Comparison of ENCODE assay signal across 31 cellular contexts in the genomic region with DNA sequence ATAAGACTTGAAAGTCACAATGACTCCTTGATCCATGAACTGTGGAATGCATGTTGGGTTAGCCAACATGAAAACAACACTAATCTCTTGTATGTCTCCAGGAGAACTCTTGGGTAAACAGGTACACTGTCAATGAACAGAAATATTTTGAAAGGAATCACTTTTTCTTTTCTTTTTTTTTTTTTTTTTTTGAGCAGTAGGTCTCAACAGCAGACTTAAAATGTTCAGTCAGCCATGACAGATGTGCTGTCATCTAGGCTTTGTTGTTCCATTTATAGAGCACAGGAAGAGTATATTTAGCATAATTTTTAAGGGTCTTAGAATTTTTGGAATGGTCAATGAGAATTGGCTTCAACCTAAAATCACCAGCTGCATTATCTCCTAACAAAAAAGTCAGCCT.
"Had no signal": no experiment of that assay in that cellular context is flagged by ENCODE, and none has a peak within 500 bp of the region (broad histone marks: within the 10 kb centered on the region; RNA-seq: fewer than 3 reads in every experiment).

No MANE protein-coding gene starts in this region.

- H3K36me3 ChIP-seq: adrenal gland, esophagus squamous epithelium, gastroesophageal sphincter, heart right ventricle had no signal

- H3K4me3 Mint-ChIP-seq: activated B cell treated with CpG ODN at 0.5 μM for 24 hours; activated CD8-positive, alpha-beta T cell treated with anti-CD3 and anti-CD28 coated beads for 36 hours; activated naive CD4-positive, alpha-beta T cell treated with anti-CD3 and anti-CD28 coated beads for 36 hours; activated naive CD4-positive, alpha-beta T cell treated with anti-CD3 and anti-CD28 coated beads, Interleukin-2, amount 50 U/mL, for 24 hours; activated naive CD8-positive, alpha-beta T cell treated with anti-CD3 and anti-CD28 coated beads for 36 hours; activated naive CD8-positive, alpha-beta T cell treated with anti-CD3 and anti-CD28 coated beads, Interleukin-2, amount 50 U/mL, for 24 hours; activated T-cell treated with anti-CD3 and anti-CD28 coated beads, Interleukin-2, amount 50 U/mL, for 4 hours; effector memory CD8-positive, alpha-beta T cell; T-helper 17 cell; T-helper 2 cell treated with Interferon-gamma antibody and Interleukin-4, amounts not matched to agents 5 μg/mL and 100 μg/mL, for 36 hours had no signal

- ATAC-seq: activated CD4-positive, CD25-positive, alpha-beta regulatory T cell treated with anti-CD3 and anti-CD28 coated beads, Interleukin-2, amount 50 U/mL, for 24 hours; activated CD8-positive, alpha-beta T cell treated with anti-CD3 and anti-CD28 coated beads for 36 hours; activated naive CD8-positive, alpha-beta T cell treated with anti-CD3 and anti-CD28 coated beads, Interleukin-2, amount 50 U/mL, for 24 hours; activated T-cell treated with anti-CD3 and anti-CD28 coated beads, Interleukin-2, amount 50 U/mL, for 4 hours; body of pancreas; effector memory CD8-positive, alpha-beta T cell; gastroesophageal sphincter; heart right ventricle; T-helper 17 cell had no signal

- DNase-seq: activated B cell treated with CpG ODN at 0.5 μM for 24 hours; activated CD4-positive, alpha-beta T cell treated with anti-CD3 and anti-CD28 coated beads for 48 hours; activated CD4-positive, alpha-beta T cell treated with anti-CD3 and anti-CD28 coated beads, Interleukin-2, amount 50 U/mL, for 1 hour; activated CD4-positive, alpha-beta T cell treated with anti-CD3 and anti-CD28 coated beads, Interleukin-2, amount 50 U/mL, for 48 hours; activated CD8-positive, alpha-beta memory T cell treated with anti-CD3 and anti-CD28 coated beads for 24 hours; activated CD8-positive, alpha-beta T cell treated with anti-CD3 and anti-CD28 coated beads for 36 hours; activated effector memory CD4-positive, alpha-beta T cell treated with anti-CD3 and anti-CD28 coated beads, Interleukin-2, amount 50 U/mL, for 16 hours; activated naive CD4-positive, alpha-beta T cell treated with anti-CD3 and anti-CD28 coated beads for 36 hours; activated naive CD8-positive, alpha-beta T cell treated with anti-CD3 and anti-CD28 coated beads for 36 hours; activated naive CD8-positive, alpha-beta T cell treated with anti-CD3 and anti-CD28 coated beads, Interleukin-2, amount 50 U/mL, for 24 hours; activated T-cell treated with anti-CD3 and anti-CD28 coated beads, Interleukin-2, amount 50 U/mL, for 4 hours; adrenal gland; amygdala; aorta; body of pancreas; caudate nucleus; cortex of kidney; dermis blood vessel endothelial cell; effector CD4-positive, alpha-beta T cell; effector memory CD8-positive, alpha-beta T cell; esophagus squamous epithelium; foreskin melanocyte; heart right ventricle; T-helper 17 cell; T1000; WERI-Rb-1 had no signal

- H3K27me3 Mint-ChIP-seq: effector memory CD8-positive, alpha-beta T cell had no signal

- H3K27me3 ChIP-seq: adrenal gland, body of pancreas, esophagus squamous epithelium, gastroesophageal sphincter, heart right ventricle had no signal

- H3K4me3 ChIP-seq: adrenal gland, body of pancreas, esophagus squamous epithelium, gastroesophageal sphincter, heart right ventricle had no signal

- H3K27ac Mint-ChIP-seq: activated B cell treated with CpG ODN at 0.5 μM for 24 hours; activated CD8-positive, alpha-beta T cell treated with anti-CD3 and anti-CD28 coated beads for 36 hours; activated naive CD4-positive, alpha-beta T cell treated with anti-CD3 and anti-CD28 coated beads for 36 hours; activated naive CD4-positive, alpha-beta T cell treated with anti-CD3 and anti-CD28 coated beads, Interleukin-2, amount 50 U/mL, for 24 hours; activated naive CD8-positive, alpha-beta T cell treated with anti-CD3 and anti-CD28 coated beads for 36 hours; activated naive CD8-positive, alpha-beta T cell treated with anti-CD3 and anti-CD28 coated beads, Interleukin-2, amount 50 U/mL, for 24 hours; activated T-helper 2 cell treated with anti-CD3 and anti-CD28 coated beads, Interferon-gamma antibody, Interleukin-2, Interleukin-4, amounts not matched to agents 10 μg/mL and 5 μg/mL and 100 μg/mL, durations not matched to agents 14 hours and 24 hours and 36 hours; T-helper 17 cell; T-helper 2 cell treated with Interferon-gamma antibody and Interleukin-4, amounts not matched to agents 5 μg/mL and 100 μg/mL, for 36 hours had no signal

- H3K27ac ChIP-seq: adrenal gland, body of pancreas, WERI-Rb-1 had no signal
